18 cellular contexts compared by ENCODE assay signal in the genomic region with DNA sequence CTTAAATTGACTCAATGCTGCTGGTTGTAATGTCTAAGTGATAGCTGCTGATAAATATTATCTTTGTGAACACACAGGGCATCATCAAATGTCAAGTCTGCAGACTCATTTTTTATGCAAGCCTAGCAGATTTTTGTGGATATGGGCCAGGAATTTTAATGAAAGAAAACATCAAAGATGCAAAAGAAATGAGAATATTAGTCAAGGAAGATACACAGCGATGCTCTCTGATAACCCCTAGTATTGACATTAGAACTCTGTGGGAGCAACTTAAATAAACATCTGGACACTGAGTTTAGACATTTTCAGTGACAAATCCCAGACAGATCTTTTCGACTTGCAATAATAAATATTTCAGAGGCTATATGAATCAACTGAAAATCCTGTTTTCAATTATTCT.
"Had no signal": no experiment of that assay in that cellular context is flagged by ENCODE, and none has a peak within 500 bp of the region (broad histone marks: within the 10 kb centered on the region; RNA-seq: fewer than 3 reads in every experiment).

No MANE protein-coding gene starts in this region.

- DNase-seq: activated B cell treated with CpG ODN at 0.5 μM for 24 hours; activated CD4-positive, alpha-beta T cell treated with anti-CD3 and anti-CD28 coated beads for 4 hours; activated CD4-positive, alpha-beta T cell treated with anti-CD3 and anti-CD28 coated beads, Interleukin-2, amount 50 U/mL, for 48 hours; activated effector memory CD4-positive, alpha-beta T cell treated with Interleukin-2 at 50 U/mL for 16 hours; activated naive CD4-positive, alpha-beta T cell treated with anti-CD3 and anti-CD28 coated beads for 36 hours; activated T-cell treated with anti-CD3 and anti-CD28 coated beads, Interleukin-2, amount 50 U/mL, for 72 hours; effector CD4-positive, alpha-beta T cell; kidney; lower lobe of right lung; natural killer cell; spleen; stimulated activated CD4-positive, alpha-beta T cell treated with anti-CD3 and anti-CD28 coated beads, Interleukin-4, amount 100 ng/mL, for 1 hour; stimulated activated naive CD4-positive, alpha-beta T cell; T-helper 9 cell; upper lobe of right lung had no signal

- H3K9me3 ChIP-seq: lower lobe of right lung, prostate gland, upper lobe of right lung had no signal

- H3K4me3 ChIP-seq: cardiac muscle cell, lower lobe of right lung, prostate gland, spleen, upper lobe of right lung had no signal

- ATAC-seq: activated T-cell treated with anti-CD3 and anti-CD28 coated beads, Interleukin-2, amount 50 U/mL, for 72 hours; left lobe of liver; lower lobe of right lung; natural killer cell; upper lobe of right lung had no signal

- H3K4me1 ChIP-seq: prostate gland had no signal

- H3K27ac ChIP-seq: cardiac muscle cell, lower lobe of right lung, prostate gland, spleen, upper lobe of right lung had no signal

- FAIRE-seq: kidney had no signal
